In the genomic region with DNA sequence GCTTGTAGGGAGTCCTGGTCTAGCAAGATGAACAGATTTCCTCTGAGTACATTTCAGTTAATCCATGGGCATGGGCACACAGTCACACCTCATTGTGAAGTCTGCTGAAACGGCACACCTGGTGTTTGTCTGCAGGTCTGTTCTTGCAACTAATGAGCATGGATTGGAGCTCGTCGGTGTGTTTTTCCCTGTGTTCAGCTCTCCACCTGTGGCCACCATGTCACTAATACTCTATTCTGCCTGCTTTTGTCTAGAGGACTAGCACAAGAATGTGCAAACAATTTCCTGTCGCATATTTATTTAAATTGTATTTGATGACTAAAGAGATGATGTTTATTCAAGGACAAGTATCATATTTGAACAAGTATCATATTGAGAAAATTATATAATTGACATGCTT, we compare ENCODE assay signal across 1 cellular context.
TF ChIP-seq lines count a peak whose summit lies in the region.

No MANE protein-coding gene starts in this region.

TF ChIP-seq in K562, 482 proteins besides CTCF, POLR2A, EP300 and RAD21:
- TF ChIP-seq SIN3A (IDR thresholded peaks at IDR 0.05; ENCODE audit: borderline replicate concordance in 2 of 2, control insufficient read depth in 1 of 2, low read depth in 2 of 2, low read length in 2 of 2) (no peak), ZC3H8 (IDR thresholded peaks at IDR 0.05) (no peak), FOXJ2 (tag; IDR thresholded peaks at IDR 0.05) (no peak), RREB1 (CRISPR knock-in tag; IDR thresholded peaks at IDR 0.05) (no peak), CCAR2 (IDR thresholded peaks at IDR 0.05; ENCODE audit: low read depth, low read length) (no peak)
- TF ChIP-seq, protein P1, sequence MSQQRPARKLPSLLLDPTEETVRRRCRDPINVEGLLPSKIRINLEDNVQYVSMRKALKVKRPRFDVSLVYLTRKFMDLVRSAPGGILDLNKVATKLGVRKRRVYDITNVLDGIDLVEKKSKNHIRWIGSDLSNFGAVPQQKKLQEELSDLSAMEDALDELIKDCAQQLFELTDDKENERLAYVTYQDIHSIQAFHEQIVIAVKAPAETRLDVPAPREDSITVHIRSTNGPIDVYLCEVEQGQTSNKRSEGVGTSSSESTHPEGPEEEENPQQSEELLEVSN (IDR thresholded peaks at IDR 0.05; ENCODE audit: borderline replicate concordance in 1 of 2, extremely low read depth in 1 of 2, insufficient read depth in 1 of 2, insufficient read length in 1 of 2, low read depth in 1 of 2, low read length in 1 of 2, poor library complexity in 1 of 2, severe bottlenecking in 1 of 2): no peak
- TF ChIP-seq, protein P2, sequence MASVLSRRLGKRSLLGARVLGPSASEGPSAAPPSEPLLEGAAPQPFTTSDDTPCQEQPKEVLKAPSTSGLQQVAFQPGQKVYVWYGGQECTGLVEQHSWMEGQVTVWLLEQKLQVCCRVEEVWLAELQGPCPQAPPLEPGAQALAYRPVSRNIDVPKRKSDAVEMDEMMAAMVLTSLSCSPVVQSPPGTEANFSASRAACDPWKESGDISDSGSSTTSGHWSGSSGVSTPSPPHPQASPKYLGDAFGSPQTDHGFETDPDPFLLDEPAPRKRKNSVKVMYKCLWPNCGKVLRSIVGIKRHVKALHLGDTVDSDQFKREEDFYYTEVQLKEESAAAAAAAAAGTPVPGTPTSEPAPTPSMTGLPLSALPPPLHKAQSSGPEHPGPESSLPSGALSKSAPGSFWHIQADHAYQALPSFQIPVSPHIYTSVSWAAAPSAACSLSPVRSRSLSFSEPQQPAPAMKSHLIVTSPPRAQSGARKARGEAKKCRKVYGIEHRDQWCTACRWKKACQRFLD (CRISPR knock-in tag; IDR thresholded peaks at IDR 0.05): no peak
TF ChIP-seq in K562: peak in this region for 0.
